Comparison of ENCODE assay signal across 8 cellular contexts in genomic region chr1:235866913-235867850, GRCh38. TPM values are rescaled to one million over a fixed set of nuclear protein-coding genes. Genes with fewer than 3 reads are reported as not detected.
DNase-seq lines count a peak whose midpoint lies in the region; ATAC-seq, FAIRE-seq and TF ChIP-seq lines count a peak whose summit lies in the region.

No MANE protein-coding gene starts in this region.

- intact Hi-C loops in adrenal gland (cut with DNase I) = loop anchor here in 1 of 2 donors (5.0 kb wide), 1 partner anchor 105 kb away; no protein-coding TSS in a partner anchor
- intact Hi-C loops in left cardiac atrium (cut with DNase I) = loop anchor here in 1 of 2 donors (5.0 kb wide), 1 partner anchor 105 kb away; no protein-coding TSS in a partner anchor
- intact Hi-C loops in posterior vena cava (cut with DNase I) = loop anchor here in 1 of 2 donors (10.0 kb wide), 1 partner anchor 108 kb away; no protein-coding TSS in a partner anchor
- intact Hi-C loops in upper lobe of right lung (cut with DNase I) = no loop called here

- H3K27me3 ChIP-seq in adrenal gland = no peaks in the 10 kb centered on the region
- H3K27me3 ChIP-seq in upper lobe of right lung = no peaks in the 10 kb centered on the region

- WGBS in adrenal gland, 4 donors = 1 to 3% (median 1%) methylated on average over 15 to 56 of the region's 56 CpGs

- H3K4me1 ChIP-seq in adrenal gland (replicated peaks in 1 of 2) (peaks cover 11 to 43% of the 10 kb centered on the region in 2 donors), upper lobe of right lung (peaks cover 35% of the 10 kb centered on the region)

- TF ChIP-seq POLR2A in GM12892 (IDR thresholded peaks at IDR 0.05; ENCODE audit: low read depth, low read length) (peak; percentile 77), adrenal gland (IDR thresholded peaks at IDR 0.05) (peak; percentile 81 to 82)

- DNase-seq in GM12892 (ENCODE audit: insufficient read length) = peak; percentile 82
- peak; percentile 86 for DNase-seq in NCI-H1436 treated with DMSO at 0.1 percent for 48 hours (lab: John Stamatoyannopoulos, UW)
- peak; percentile 97 for DNase-seq in T follicular helper cell (ENCODE audit: low read depth)
- DNase-seq in adrenal gland = peak; percentile 95 to 98 (median 96)
- DNase-seq in left cardiac atrium = peak; percentile 95
- peak; percentile 99 for DNase-seq in posterior vena cava (ENCODE audit: low spot score)
- peak; percentile 98 for DNase-seq in upper lobe of right lung

- peak overlapping the region; percentile 50 to 96 (median 80) for H3K4me3 ChIP-seq in adrenal gland
- H3K4me3 ChIP-seq in upper lobe of right lung = peak overlapping the region; percentile 98

- H3K36me3 ChIP-seq in adrenal gland (replicated peaks in 1 of 2) (no peaks in the 10 kb centered on the region), upper lobe of right lung (no peaks in the 10 kb centered on the region)

- H3K27ac ChIP-seq in adrenal gland (peak overlapping the region; percentile 89 to 94 (median 91)), upper lobe of right lung (peak overlapping the region; percentile 99)

- no peaks in the 10 kb centered on the region for H3K9me3 ChIP-seq in adrenal gland (replicated peaks in 1 of 3)
- H3K9me3 ChIP-seq in upper lobe of right lung = no peaks in the 10 kb centered on the region

- TF ChIP-seq CTCF in adrenal gland (IDR thresholded peaks at IDR 0.05) (no peak), upper lobe of right lung (IDR thresholded peaks at IDR 0.05) (no peak)

- peak; percentile 95 for FAIRE-seq in GM12892 (lab: Jason Lieb, UNC)

- ATAC-seq in HG02840 (IDR thresholded peaks at IDR 0.05; ENCODE audit: low FRiP score, unreplicated experiment) = peak; percentile 65
- peak; percentile 98 for ATAC-seq in left cardiac atrium
- ATAC-seq in upper lobe of right lung = peak; percentile 98

RNA-seq across cellular contexts. Expression of gene LYST, which starts 0.5 kb away (rescaled TPM):
- 7.9 TPM for polyA plus RNA-seq in GM12892 (2012; ENCODE audit: missing spikeins)
- 10 to 100 TPM; 13.9 to 48.0 (median 21.3) TPM for total RNA-seq in adrenal gland
- polyA plus RNA-seq in adrenal gland = 10 to 100 TPM in 2 of 3 donors, 1 to 10 TPM in 1; 6.7 to 20.1 (median 10.5) TPM
- 10 to 100 TPM; 10.7 to 16.2 TPM for total RNA-seq in left cardiac atrium
- total RNA-seq in posterior vena cava = 10 to 100 TPM; 51.2 to 53.5 TPM
- total RNA-seq in upper lobe of right lung = 78.4 TPM

Comparison
In these comparisons a context has a peak if more than half of its experiments do, and no peak if none do; other contexts are left out.
1. Peak in every context shown above with its lines: DNase-seq, ATAC-seq, H3K4me3 ChIP-seq and H3K27ac ChIP-seq.